ENCODE assay signal across 17 cellular contexts in the genomic region with DNA sequence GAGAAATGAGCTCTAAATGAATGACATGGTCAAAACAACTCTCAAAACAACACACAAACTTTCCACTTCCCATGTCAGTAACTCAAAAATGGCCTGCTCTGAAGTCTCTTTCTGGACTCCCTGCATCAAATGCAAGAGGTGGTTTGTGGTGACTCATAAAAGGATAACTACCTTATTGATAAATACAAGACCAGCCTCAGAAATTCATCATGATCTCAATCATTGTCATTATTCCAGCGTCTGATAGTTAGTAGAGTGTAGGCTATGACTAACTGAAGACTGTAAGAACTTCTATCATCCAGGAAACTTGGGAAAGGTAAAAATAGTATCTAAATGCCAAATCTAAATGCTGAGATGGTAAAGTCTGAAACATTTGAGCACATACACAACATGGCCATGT.
A peak's percentile ranks its signal among the peaks of the same experiment; 100 is the strongest.
DNase-seq lines count a peak whose midpoint lies in the region; ATAC-seq and TF ChIP-seq lines count a peak whose summit lies in the region.
"Had no signal": no experiment of that assay in that cellular context is flagged by ENCODE, and none has a peak within 500 bp of the region (broad histone marks: within the 10 kb centered on the region; RNA-seq: fewer than 3 reads in every experiment).

No MANE protein-coding gene starts in this region.

- H3K9ac ChIP-seq in MM.1S (ENCODE audit: low read length), result no peak overlapping the region

- TF ChIP-seq CTCF in MM.1S (IDR thresholded peaks at IDR 0.05; ENCODE audit: low read length), result no peak
- no peak for TF ChIP-seq CTCF in epithelial cell of esophagus (IDR thresholded peaks at IDR 0.05; ENCODE audit: insufficient read depth, low read depth, low read length, missing control alignments)
- TF ChIP-seq CTCF in brain microvascular endothelial cell (IDR thresholded peaks at IDR 0.05; ENCODE audit: low read depth, low read length, missing control alignments), result no peak

- H3K4me1 ChIP-seq in MM.1S (ENCODE audit: low read length), result peaks cover 20% of the 10 kb centered on the region

- peak overlapping the region; percentile 28; the same call in 1 of the 2 replicates for H3K27ac ChIP-seq in MM.1S (ENCODE audit: low read length)
- no peak overlapping the region for H3K27ac ChIP-seq in brain microvascular endothelial cell
- H3K27ac ChIP-seq: C4-2B had no signal

- no peaks in the 10 kb centered on the region for H3K27me3 ChIP-seq in MM.1S (replicated peaks; ENCODE audit: insufficient read depth, low read length)
- no peaks in the 10 kb centered on the region for H3K27me3 ChIP-seq in brain microvascular endothelial cell (replicated peaks)

- H3K4me2 ChIP-seq in MM.1S (ENCODE audit: low read depth, low read length), result no peak overlapping the region
- H3K4me2 ChIP-seq: GM23338 had no signal

- no peaks in the 10 kb centered on the region for H3K9me3 ChIP-seq in MM.1S (replicated peaks; ENCODE audit: insufficient read depth, low read length)
- H3K9me3 ChIP-seq: Caco-2 had no signal

- no peaks in the 10 kb centered on the region for H3K79me2 ChIP-seq in MM.1S (ENCODE audit: low read length)

- H3K36me3 ChIP-seq in MM.1S (replicated peaks; ENCODE audit: insufficient read depth, low read length) (no peaks in the 10 kb centered on the region), brain microvascular endothelial cell (replicated peaks) (no peaks in the 10 kb centered on the region)

- DNase-seq in MM.1S (no peak), epithelial cell of esophagus (ENCODE audit: low read depth) (peak; percentile 44), NCI-H345 treated with DMSO at 0.1 percent for 48 hours (lab: John Stamatoyannopoulos, UW; ENCODE audit: unreplicated experiment) (no peak), brain microvascular endothelial cell (no peak)
- DNase-seq: ACHN; Caco-2; CD4-positive, alpha-beta T cell; DMS153; DMS79; GDM1; HFFc6; KG1 had no signal

- H3K4me3 ChIP-seq in MM.1S (ENCODE audit: low read length), result no peak overlapping the region
- no peak overlapping the region for H3K4me3 ChIP-seq in epithelial cell of esophagus (ENCODE audit: low read length)
- H3K4me3 ChIP-seq in brain microvascular endothelial cell (ENCODE audit: low read depth, low read length), result no peak overlapping the region
- H3K4me3 ChIP-seq: GM23338 had no signal

- in situ Hi-C loops in brain microvascular endothelial cell (cut with HindIII; ENCODE audit: low pct_ligation_motif_present, low sequenced_read_pairs), result no loop called here

- ATAC-seq in HG02759 (IDR thresholded peaks at IDR 0.05; ENCODE audit: unreplicated experiment), result peak; percentile 46
- ATAC-seq in GM21528 (IDR thresholded peaks at IDR 0.05; ENCODE audit: low FRiP score, unreplicated experiment), result no peak
- ATAC-seq: GM23338, HCT116 had no signal

- H3F3A ChIP-seq in MM.1S (ENCODE audit: insufficient read depth, low read length), result no peaks in the 10 kb centered on the region

- no peaks in the 10 kb centered on the region for H3K9me2 ChIP-seq in MM.1S (replicated peaks; ENCODE audit: insufficient read depth, low read length)

- H2AFZ ChIP-seq in MM.1S (ENCODE audit: low read length), result no peak overlapping the region
- H2AFZ ChIP-seq: GM23338 had no signal

- no peaks in the 10 kb centered on the region for H4K20me1 ChIP-seq in MM.1S (ENCODE audit: insufficient read depth, low read length)
